3 cellular contexts compared by ENCODE assay signal in genomic region chr16:50303605-50304466, GRCh38.
TF ChIP-seq lines count a peak whose summit lies in the region.

No MANE protein-coding gene starts in this region.

TF ChIP-seq in SK-N-SH, 30 proteins besides CTCF, POLR2A, EP300 and RAD21 (continued from another document):
- TF ChIP-seq TEAD4 (IDR thresholded peaks at IDR 0.05; ENCODE audit: borderline replicate concordance, insufficient read depth) = no peak
- TF ChIP-seq POLR2AphosphoS5 (IDR thresholded peaks at IDR 0.05; ENCODE audit: low read depth, low read length) = no peak
- no peak for TF ChIP-seq RXRA (IDR thresholded peaks at IDR 0.05; ENCODE audit: borderline replicate concordance, low read depth)
- TF ChIP-seq GABPA (IDR thresholded peaks at IDR 0.05; ENCODE audit: low read depth) = no peak
- no peak for TF ChIP-seq RCOR1 (IDR thresholded peaks at IDR 0.05; ENCODE audit: low read length)
- TF ChIP-seq MXI1 (IDR thresholded peaks at IDR 0.05; ENCODE audit: low read depth, low read length) = no peak
- no peak for TF ChIP-seq ELF1 (IDR thresholded peaks at IDR 0.05)
- TF ChIP-seq NFIC (IDR thresholded peaks at IDR 0.05; ENCODE audit: borderline replicate concordance) = no peak
- no peak for TF ChIP-seq PBX3 (IDR thresholded peaks at IDR 0.05)
- no peak for TF ChIP-seq IRF3 (IDR thresholded peaks at IDR 0.05; ENCODE audit: low read depth, low read length)

TF ChIP-seq in SK-N-SH treated with all-trans-retinoic acid at 6 μM for 48 hours, 23 proteins besides CTCF, POLR2A, EP300 and RAD21 (continued from another document):
- TF ChIP-seq CREB5 (CRISPR knock-in tag; IDR thresholded peaks at IDR 0.05; ENCODE audit: low read depth) = no peak
- TF ChIP-seq GLIS3 (CRISPR knock-in tag; IDR thresholded peaks at IDR 0.05) = no peak
- no peak for TF ChIP-seq ISL1 (CRISPR knock-in tag; IDR thresholded peaks at IDR 0.05)
- TF ChIP-seq POU6F1 (CRISPR knock-in tag; IDR thresholded peaks at IDR 0.05; ENCODE audit: borderline replicate concordance, low read depth) = no peak
- TF ChIP-seq PATZ1 (CRISPR knock-in tag; IDR thresholded peaks at IDR 0.05; ENCODE audit: borderline replicate concordance) = no peak
- no peak for TF ChIP-seq CSDC2 (CRISPR knock-in tag; IDR thresholded peaks at IDR 0.05)
- TF ChIP-seq SNAI2 (CRISPR knock-in tag; IDR thresholded peaks at IDR 0.05) = no peak
- TF ChIP-seq OSR1 (CRISPR knock-in tag; IDR thresholded peaks at IDR 0.05) = no peak
- no peak for TF ChIP-seq TCF4 (CRISPR knock-in tag; IDR thresholded peaks at IDR 0.05; ENCODE audit: borderline replicate concordance)
TF ChIP-seq in SK-N-SH treated with all-trans-retinoic acid at 6 μM for 48 hours: peak in this region for 0.

TF ChIP-seq in IMR-90, 13 proteins besides CTCF, POLR2A, EP300 and RAD21 (continued from another document):
- TF ChIP-seq ELK1 (IDR thresholded peaks at IDR 0.05; ENCODE audit: borderline replicate concordance, low read depth, low read length) (no peak), CHD1 (IDR thresholded peaks at IDR 0.05; ENCODE audit: low read depth, low read length) (no peak), USF2 (IDR thresholded peaks at IDR 0.05; ENCODE audit: low read depth, low read length) (peak; percentile 59), SMC3 (IDR thresholded peaks at IDR 0.05; ENCODE audit: low read depth, low read length) (no peak), MAFK (IDR thresholded peaks at IDR 0.05; ENCODE audit: low read depth, low read length) (no peak), MXI1 (IDR thresholded peaks at IDR 0.05; ENCODE audit: borderline replicate concordance, low read depth, low read length) (no peak), NFE2L2 (IDR thresholded peaks at IDR 0.05; ENCODE audit: low read depth, low read length) (no peak), RFX5 (IDR thresholded peaks at IDR 0.05; ENCODE audit: low read depth, low read length) (no peak), RCOR1 (IDR thresholded peaks at IDR 0.05; ENCODE audit: insufficient replicate concordance, low read length) (no peak), BHLHE40 (IDR thresholded peaks at IDR 0.05; ENCODE audit: low read depth, low read length) (peak; percentile 75), CEBPB (IDR thresholded peaks at IDR 0.05; ENCODE audit: low read depth, low read length) (peak; percentile 97)
